1 cellular context compared by ENCODE assay signal in the genomic region with DNA sequence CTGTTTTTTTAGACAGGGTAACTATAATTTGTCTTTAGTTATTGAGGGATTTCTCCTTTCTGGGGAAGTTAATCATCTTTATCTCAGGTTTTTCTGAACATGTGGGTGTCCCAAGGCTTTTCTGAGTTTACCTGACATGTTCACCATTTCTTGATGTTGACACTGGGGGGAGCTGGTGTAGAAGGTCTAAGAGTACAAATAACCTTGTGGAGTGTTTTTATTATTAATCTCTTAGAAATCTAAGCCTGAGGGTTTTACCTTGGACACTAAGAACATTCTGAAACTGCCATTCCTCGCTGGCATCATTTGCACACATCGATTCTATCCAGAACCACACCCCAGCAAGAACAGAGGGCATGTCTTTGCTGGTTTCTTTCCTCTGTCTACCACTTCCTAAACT.
TF ChIP-seq lines count a peak whose summit lies in the region.

No MANE protein-coding gene starts in this region.

TF ChIP-seq in GM23338, 12 proteins besides CTCF, POLR2A, EP300 and RAD21 (continued from another document):
- TF ChIP-seq, protein P1, sequence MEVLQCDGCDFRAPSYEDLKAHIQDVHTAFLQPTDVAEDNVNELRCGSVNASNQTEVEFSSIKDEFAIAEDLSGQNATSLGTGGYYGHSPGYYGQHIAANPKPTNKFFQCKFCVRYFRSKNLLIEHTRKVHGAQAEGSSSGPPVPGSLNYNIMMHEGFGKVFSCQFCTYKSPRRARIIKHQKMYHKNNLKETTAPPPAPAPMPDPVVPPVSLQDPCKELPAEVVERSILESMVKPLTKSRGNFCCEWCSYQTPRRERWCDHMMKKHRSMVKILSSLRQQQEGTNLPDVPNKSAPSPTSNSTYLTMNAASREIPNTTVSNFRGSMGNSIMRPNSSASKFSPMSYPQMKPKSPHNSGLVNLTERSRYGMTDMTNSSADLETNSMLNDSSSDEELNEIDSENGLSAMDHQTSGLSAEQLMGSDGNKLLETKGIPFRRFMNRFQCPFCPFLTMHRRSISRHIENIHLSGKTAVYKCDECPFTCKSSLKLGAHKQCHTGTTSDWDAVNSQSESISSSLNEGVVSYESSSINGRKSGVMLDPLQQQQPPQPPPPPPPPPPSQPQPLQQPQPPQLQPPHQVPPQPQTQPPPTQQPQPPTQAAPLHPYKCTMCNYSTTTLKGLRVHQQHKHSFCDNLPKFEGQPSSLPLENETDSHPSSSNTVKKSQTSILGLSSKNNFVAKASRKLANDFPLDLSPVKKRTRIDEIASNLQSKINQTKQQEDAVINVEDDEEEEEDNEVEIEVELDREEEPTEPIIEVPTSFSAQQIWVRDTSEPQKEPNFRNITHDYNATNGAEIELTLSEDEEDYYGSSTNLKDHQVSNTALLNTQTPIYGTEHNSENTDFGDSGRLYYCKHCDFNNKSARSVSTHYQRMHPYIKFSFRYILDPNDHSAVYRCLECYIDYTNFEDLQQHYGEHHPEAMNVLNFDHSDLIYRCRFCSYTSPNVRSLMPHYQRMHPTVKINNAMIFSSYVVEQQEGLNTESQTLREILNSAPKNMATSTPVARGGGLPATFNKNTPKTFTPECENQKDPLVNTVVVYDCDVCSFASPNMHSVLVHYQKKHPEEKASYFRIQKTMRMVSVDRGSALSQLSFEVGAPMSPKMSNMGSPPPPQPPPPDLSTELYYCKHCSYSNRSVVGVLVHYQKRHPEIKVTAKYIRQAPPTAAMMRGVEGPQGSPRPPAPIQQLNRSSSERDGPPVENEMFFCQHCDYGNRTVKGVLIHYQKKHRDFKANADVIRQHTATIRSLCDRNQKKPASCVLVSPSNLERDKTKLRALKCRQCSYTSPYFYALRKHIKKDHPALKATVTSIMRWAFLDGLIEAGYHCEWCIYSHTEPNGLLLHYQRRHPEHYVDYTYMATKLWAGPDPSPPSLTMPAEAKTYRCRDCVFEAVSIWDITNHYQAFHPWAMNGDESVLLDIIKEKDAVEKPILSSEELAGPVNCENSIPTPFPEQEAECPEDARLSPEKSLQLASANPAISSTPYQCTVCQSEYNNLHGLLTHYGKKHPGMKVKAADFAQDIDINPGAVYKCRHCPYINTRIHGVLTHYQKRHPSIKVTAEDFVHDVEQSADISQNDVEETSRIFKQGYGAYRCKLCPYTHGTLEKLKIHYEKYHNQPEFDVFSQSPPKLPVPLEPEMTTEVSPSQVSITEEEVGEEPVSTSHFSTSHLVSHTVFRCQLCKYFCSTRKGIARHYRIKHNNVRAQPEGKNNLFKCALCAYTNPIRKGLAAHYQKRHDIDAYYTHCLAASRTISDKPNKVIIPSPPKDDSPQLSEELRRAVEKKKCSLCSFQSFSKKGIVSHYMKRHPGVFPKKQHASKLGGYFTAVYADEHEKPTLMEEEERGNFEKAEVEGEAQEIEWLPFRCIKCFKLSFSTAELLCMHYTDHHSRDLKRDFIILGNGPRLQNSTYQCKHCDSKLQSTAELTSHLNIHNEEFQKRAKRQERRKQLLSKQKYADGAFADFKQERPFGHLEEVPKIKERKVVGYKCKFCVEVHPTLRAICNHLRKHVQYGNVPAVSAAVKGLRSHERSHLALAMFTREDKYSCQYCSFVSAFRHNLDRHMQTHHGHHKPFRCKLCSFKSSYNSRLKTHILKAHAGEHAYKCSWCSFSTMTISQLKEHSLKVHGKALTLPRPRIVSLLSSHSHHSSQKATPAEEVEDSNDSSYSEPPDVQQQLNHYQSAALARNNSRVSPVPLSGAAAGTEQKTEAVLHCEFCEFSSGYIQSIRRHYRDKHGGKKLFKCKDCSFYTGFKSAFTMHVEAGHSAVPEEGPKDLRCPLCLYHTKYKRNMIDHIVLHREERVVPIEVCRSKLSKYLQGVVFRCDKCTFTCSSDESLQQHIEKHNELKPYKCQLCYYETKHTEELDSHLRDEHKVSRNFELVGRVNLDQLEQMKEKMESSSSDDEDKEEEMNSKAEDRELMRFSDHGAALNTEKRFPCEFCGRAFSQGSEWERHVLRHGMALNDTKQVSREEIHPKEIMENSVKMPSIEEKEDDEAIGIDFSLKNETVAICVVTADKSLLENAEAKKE (CRISPR knock-in tag; IDR thresholded peaks at IDR 0.05), result no peak
- TF ChIP-seq POLR2AphosphoS5 (IDR thresholded peaks at IDR 0.05; ENCODE audit: low read depth), result no peak
- no peak for TF ChIP-seq STAT1 (IDR thresholded peaks at IDR 0.05; ENCODE audit: unreplicated experiment)
- TF ChIP-seq EZH2 (IDR thresholded peaks at IDR 0.05; ENCODE audit: low read depth, unreplicated experiment), result no peak
- no peak for TF ChIP-seq EZH2phosphoT487 (IDR thresholded peaks at IDR 0.05; ENCODE audit: unreplicated experiment)
- no peak for TF ChIP-seq REST (IDR thresholded peaks at IDR 0.05; ENCODE audit: unreplicated experiment)
